ENCODE assay signal across 28 cellular contexts in the genomic region with DNA sequence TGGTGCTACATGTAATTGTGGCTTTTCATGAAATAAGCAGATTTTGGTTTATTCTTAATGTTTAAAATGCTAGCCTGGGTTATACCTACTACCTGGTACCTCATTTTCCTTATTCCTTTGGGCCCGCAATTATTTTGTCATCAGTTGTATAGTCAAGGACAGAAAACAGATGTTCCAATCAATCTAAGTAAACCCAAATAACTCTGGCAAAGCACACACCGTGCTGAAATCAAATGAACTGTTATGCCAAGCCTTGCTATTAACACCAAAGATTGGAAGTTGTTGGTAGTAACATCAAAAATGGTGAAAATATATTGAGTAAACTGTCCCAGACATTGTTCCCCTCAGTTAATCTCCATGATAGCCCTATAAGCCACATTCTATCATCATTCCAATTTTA.
"Had no signal": no experiment of that assay in that cellular context is flagged by ENCODE, and none has a peak within 500 bp of the region (broad histone marks: within the 10 kb centered on the region; RNA-seq: fewer than 3 reads in every experiment).

No MANE protein-coding gene starts in this region.

- H3K9me3 ChIP-seq: esophagus muscularis mucosa, gastroesophageal sphincter had no signal

- H3K4me1 ChIP-seq: foreskin keratinocyte had no signal

- H3K4me1 Mint-ChIP-seq: activated T-helper 17 cell treated with anti-CD3 and anti-CD28 coated beads, Interleukin-2, amount 50 U/mL, for 72 hours had no signal

- FAIRE-seq: astrocyte, colon had no signal

- H3K36me3 ChIP-seq: esophagus muscularis mucosa, gastroesophageal sphincter had no signal

- H3K9me3 Mint-ChIP-seq: activated CD8-positive, alpha-beta T cell treated with anti-CD3 and anti-CD28 coated beads for 36 hours; activated T-cell treated with anti-CD3 and anti-CD28 coated beads, Interleukin-2, amount 50 U/mL, for 4 hours; activated T-helper 17 cell treated with anti-CD3 and anti-CD28 coated beads, Interleukin-2, amount 50 U/mL, for 72 hours; effector memory CD8-positive, alpha-beta T cell had no signal

- H3K4me3 ChIP-seq: esophagus muscularis mucosa, gastroesophageal sphincter had no signal

- H3K4me3 Mint-ChIP-seq: activated CD8-positive, alpha-beta T cell treated with anti-CD3 and anti-CD28 coated beads for 36 hours; activated naive CD8-positive, alpha-beta T cell; activated T-cell treated with anti-CD3 and anti-CD28 coated beads, Interleukin-2, amount 50 U/mL, for 4 hours; activated T-helper 17 cell treated with anti-CD3 and anti-CD28 coated beads, Interleukin-2, amount 50 U/mL, for 72 hours; effector memory CD8-positive, alpha-beta T cell; T-helper 17 cell had no signal

- ATAC-seq: activated CD8-positive, alpha-beta T cell treated with anti-CD3 and anti-CD28 coated beads for 36 hours; activated T-cell treated with anti-CD3 and anti-CD28 coated beads, Interleukin-2, amount 50 U/mL, for 4 hours; activated T-helper 17 cell treated with anti-CD3 and anti-CD28 coated beads, Interleukin-2, amount 50 U/mL, for 72 hours; effector memory CD8-positive, alpha-beta T cell; foreskin keratinocyte; gastroesophageal sphincter; T-helper 17 cell had no signal

- H3K27me3 Mint-ChIP-seq: activated CD8-positive, alpha-beta T cell treated with anti-CD3 and anti-CD28 coated beads for 36 hours; activated naive CD8-positive, alpha-beta T cell; activated T-helper 17 cell treated with anti-CD3 and anti-CD28 coated beads, Interleukin-2, amount 50 U/mL, for 72 hours; effector memory CD8-positive, alpha-beta T cell; T-helper 17 cell had no signal

- H3K27ac ChIP-seq: esophagus muscularis mucosa, foreskin keratinocyte, gastroesophageal sphincter had no signal

- DNase-seq: activated CD4-positive, alpha-beta T cell treated with anti-CD3 and anti-CD28 coated beads for 1 hour; activated CD4-positive, alpha-beta T cell treated with anti-CD3 and anti-CD28 coated beads for 4 hours; activated CD4-positive, alpha-beta T cell treated with anti-CD3 and anti-CD28 coated beads, Interleukin-2, amount 50 U/mL, for 1 hour; activated CD4-positive, alpha-beta T cell treated with anti-CD3 and anti-CD28 coated beads, Interleukin-2, amount 50 U/mL, for 48 hours; activated CD8-positive, alpha-beta memory T cell treated with anti-CD3 and anti-CD28 coated beads for 24 hours; activated CD8-positive, alpha-beta T cell treated with anti-CD3 and anti-CD28 coated beads for 36 hours; activated effector memory CD4-positive, alpha-beta T cell treated with Interleukin-2 at 50 U/mL for 16 hours; activated gamma-delta T cell treated with Interleukin-2 at 50 U/mL for 16 hours; activated naive CD4-positive, alpha-beta T cell treated with anti-CD3 and anti-CD28 coated beads, Interleukin-2, amount 50 U/mL, for 16 hours; activated naive CD4-positive, alpha-beta T cell treated with Interleukin-2 at 50 U/mL for 16 hours; activated T-cell treated with anti-CD3 and anti-CD28 coated beads, Interleukin-2, amount 50 U/mL, for 4 hours; amniotic stem cell; anterior cingulate cortex; caudate nucleus; cortex of kidney; dermis blood vessel endothelial cell; effector CD4-positive, alpha-beta T cell; effector memory CD8-positive, alpha-beta T cell; erythroblast; foreskin keratinocyte; T-helper 1 cell; T-helper 17 cell had no signal

- H3K27me3 ChIP-seq: esophagus muscularis mucosa, foreskin keratinocyte, gastroesophageal sphincter had no signal

- H3K27ac Mint-ChIP-seq: activated CD8-positive, alpha-beta T cell treated with anti-CD3 and anti-CD28 coated beads for 36 hours; activated naive CD8-positive, alpha-beta T cell; activated T-helper 17 cell treated with anti-CD3 and anti-CD28 coated beads, Interleukin-2, amount 50 U/mL, for 72 hours; T-helper 17 cell had no signal
